ENCODE assay signal across 21 cellular contexts in the genomic region with DNA sequence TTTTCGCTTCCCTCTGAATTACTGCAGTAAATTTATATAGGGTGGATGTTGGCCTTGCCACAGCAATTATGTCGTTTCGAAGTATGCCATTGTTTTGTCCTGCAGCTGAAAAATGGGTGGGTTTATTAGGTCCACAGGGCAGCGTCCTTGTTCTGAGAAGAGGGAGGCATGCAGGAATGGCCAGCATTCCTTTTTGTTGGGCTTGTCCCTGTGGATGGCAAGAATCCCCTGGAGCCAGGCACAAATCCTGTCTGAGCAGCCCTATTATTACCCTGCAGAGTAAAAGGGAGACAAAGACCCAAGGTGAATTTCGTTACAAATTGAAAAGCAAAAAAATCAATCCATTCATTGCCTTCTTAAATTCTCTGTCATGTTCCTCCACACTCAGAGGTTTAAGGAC.
"Had no signal": no experiment of that assay in that cellular context is flagged by ENCODE, and none has a peak within 500 bp of the region (broad histone marks: within the 10 kb centered on the region; RNA-seq: fewer than 3 reads in every experiment).

No MANE protein-coding gene starts in this region.

- H3K27ac ChIP-seq: body of pancreas, cardiac muscle cell, epithelial cell of prostate, heart left ventricle, lower lobe of right lung, stomach, suprapubic skin, tibial nerve, uterus had no signal

- H3K36me3 ChIP-seq: cardiac muscle cell, heart left ventricle, lower lobe of right lung, stomach, suprapubic skin, tibial nerve, uterus had no signal

- H3K4me3 ChIP-seq: body of pancreas, cardiac muscle cell, heart left ventricle, lower lobe of right lung, stomach, suprapubic skin, tibial nerve, uterus had no signal

- H3K27me3 Mint-ChIP-seq: activated CD4-positive, alpha-beta T cell treated with anti-CD3 and anti-CD28 coated beads, Interleukin-2, amount 10 ng/mL, durations not matched to agents 24 days and 14 days; activated CD8-positive, alpha-beta memory T cell treated with anti-CD3 and anti-CD28 coated beads, Interleukin-2, amount 10 ng/mL, durations not matched to agents 7 days and 5 days; activated CD8-positive, alpha-beta T cell treated with anti-CD3 and anti-CD28 coated beads for 36 hours; activated naive CD4-positive, alpha-beta T cell treated with anti-CD3 and anti-CD28 coated beads, Interleukin-2, amount 50 U/mL, for 24 hours; naive B cell; stimulated activated memory B cell treated with anti-CD40 and anti-IgM and Interleukin-4, amounts not matched to agents 10 μg/mL and 1 μg/mL and 100 μg/mL, for 72 hours had no signal

- H3K4me3 Mint-ChIP-seq: activated CD4-positive, alpha-beta T cell treated with anti-CD3 and anti-CD28 coated beads, Interleukin-2, amount 10 ng/mL, durations not matched to agents 24 days and 14 days; activated CD8-positive, alpha-beta memory T cell treated with anti-CD3 and anti-CD28 coated beads, Interleukin-2, amount 10 ng/mL, durations not matched to agents 7 days and 5 days; activated CD8-positive, alpha-beta T cell treated with anti-CD3 and anti-CD28 coated beads for 36 hours; activated naive CD4-positive, alpha-beta T cell treated with anti-CD3 and anti-CD28 coated beads, Interleukin-2, amount 50 U/mL, for 24 hours; stimulated activated memory B cell treated with anti-CD40 and anti-IgM and Interleukin-4, amounts not matched to agents 10 μg/mL and 1 μg/mL and 100 μg/mL, for 72 hours had no signal

- H3K27ac Mint-ChIP-seq: activated CD4-positive, alpha-beta T cell treated with anti-CD3 and anti-CD28 coated beads, Interleukin-2, amount 10 ng/mL, durations not matched to agents 24 days and 14 days; activated CD8-positive, alpha-beta memory T cell treated with anti-CD3 and anti-CD28 coated beads, Interleukin-2, amount 10 ng/mL, durations not matched to agents 7 days and 5 days; activated CD8-positive, alpha-beta T cell treated with anti-CD3 and anti-CD28 coated beads for 36 hours; activated naive CD4-positive, alpha-beta T cell treated with anti-CD3 and anti-CD28 coated beads, Interleukin-2, amount 50 U/mL, for 24 hours had no signal

- DNase-seq: activated CD4-positive, alpha-beta T cell treated with anti-CD3 and anti-CD28 coated beads, Interleukin-2, amount 10 ng/mL, durations not matched to agents 24 days and 14 days; activated CD8-positive, alpha-beta memory T cell treated with anti-CD3 and anti-CD28 coated beads, Interleukin-2, amount 10 ng/mL, durations not matched to agents 7 days and 5 days; activated CD8-positive, alpha-beta T cell treated with anti-CD3 and anti-CD28 coated beads for 36 hours; activated gamma-delta T cell treated with Interleukin-2 at 50 U/mL for 16 hours; anterior cingulate cortex; body of pancreas; cortex of kidney; heart left ventricle; lower lobe of right lung; naive B cell; small intestine; stimulated activated CD4-positive, alpha-beta T cell treated with anti-CD3 and anti-CD28 coated beads, Interleukin-15, amount 100 ng/mL, for 24 hours; stomach; T1000; uterus had no signal

- H3K9me3 ChIP-seq: body of pancreas, heart left ventricle, lower lobe of right lung, stomach, suprapubic skin, tibial nerve, uterus had no signal

- H3K4me1 ChIP-seq: body of pancreas, uterus had no signal

- H3K9me3 Mint-ChIP-seq: activated naive CD4-positive, alpha-beta T cell treated with anti-CD3 and anti-CD28 coated beads, Interleukin-2, amount 50 U/mL, for 24 hours; stimulated activated memory B cell treated with anti-CD40 and anti-IgM and Interleukin-4, amounts not matched to agents 10 μg/mL and 1 μg/mL and 100 μg/mL, for 72 hours had no signal
